In the genomic region with DNA sequence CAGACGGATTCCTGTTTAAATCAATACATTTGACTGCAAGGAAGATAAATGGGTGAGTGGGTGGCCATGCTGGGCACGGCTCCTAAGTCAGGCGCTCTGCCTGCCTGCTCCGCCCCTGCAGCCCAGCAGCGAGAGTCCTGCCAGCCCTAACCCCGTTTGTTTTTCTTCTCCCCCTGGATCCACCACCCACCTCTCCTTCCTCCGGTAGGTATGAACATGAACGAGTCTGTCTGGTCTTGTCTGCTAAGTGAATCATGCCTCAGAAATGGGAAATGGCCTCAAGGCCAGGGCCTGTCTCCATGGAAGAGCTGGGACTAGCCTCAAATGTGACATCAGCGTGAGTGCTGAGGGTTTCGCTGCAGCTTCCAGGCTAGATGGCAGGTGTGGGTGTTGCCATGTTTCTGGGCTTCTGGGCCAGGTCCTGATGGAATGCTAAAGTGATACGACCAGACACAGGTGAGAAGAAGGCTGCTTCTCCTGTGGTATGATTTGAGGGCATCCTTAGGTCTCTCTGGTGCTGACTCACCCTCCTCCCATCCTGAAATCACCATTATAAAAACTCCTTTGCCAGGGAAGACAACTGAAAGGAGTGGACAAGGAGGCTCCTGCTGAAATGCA, we compare ENCODE assay signal across 8 cellular contexts. TPM values are rescaled to one million over a fixed set of nuclear protein-coding genes. Genes with fewer than 3 reads are reported as not detected.
DNase-seq lines count a peak whose midpoint lies in the region; TF ChIP-seq lines count a peak whose summit lies in the region.

No MANE protein-coding gene starts in this region.

- H3K27me3 ChIP-seq in Caco-2 (replicated peaks; ENCODE audit: control insufficient read depth, insufficient read depth, low read length), result no peaks in the 10 kb centered on the region

- no peak overlapping the region for H3K4me3 ChIP-seq in Caco-2 (ENCODE audit: low read depth, low read length)
- H3K4me3 ChIP-seq in fibroblast of the aortic adventitia (ENCODE audit: low read depth, low read length), result peak overlapping the region; percentile 19

- no peaks in the 10 kb centered on the region for H3K27me3 Mint-ChIP-seq in Caco-2 (ENCODE audit: insufficient read depth, unreplicated experiment)

- CTCF ChIA-PET in Caco-2 (lab: Charles Lee), result interaction anchor here (1.5 kb wide), 1 partner anchor 19 kb away, joined by 4 read pairs; no protein-coding TSS in a partner anchor

- no peaks in the 10 kb centered on the region for H3K9me3 Mint-ChIP-seq in Caco-2 (ENCODE audit: unreplicated experiment)

- peak overlapping the region; percentile 42 for H3K27ac Mint-ChIP-seq in Caco-2 (ENCODE audit: unreplicated experiment)

- H3K9me3 ChIP-seq in Caco-2, result no peaks in the 10 kb centered on the region

- peak; percentile 33 to 48 for DNase-seq in Caco-2
- peak; percentile 87 for DNase-seq in RPMI7951 (ENCODE audit: low read depth)
- DNase-seq in fibroblast of the aortic adventitia (ENCODE audit: low read depth), result peak; percentile 72
- peak; percentile 57 for DNase-seq in occipital lobe (lab: John Stamatoyannopoulos, UW)
- no peak for DNase-seq in activated CD8-positive, alpha-beta memory T cell treated with anti-CD3 and anti-CD28 coated beads for 24 hours
- no peak for DNase-seq in NCI-H345 (lab: John Stamatoyannopoulos, UW)
- no peak for DNase-seq in DMS79 (lab: John Stamatoyannopoulos, UW)
- no peak for DNase-seq in stimulated activated naive CD4-positive, alpha-beta T cell treated with Interleukin-2 at 50 U/mL for 16 hours (lab: John Stamatoyannopoulos, UW)

- H3K4me3 Mint-ChIP-seq in Caco-2 (ENCODE audit: unreplicated experiment), result no peak overlapping the region

- no peaks in the 10 kb centered on the region for H3K36me3 ChIP-seq in Caco-2 (ENCODE audit: control insufficient read depth, insufficient read depth, low read length)

- intact Hi-C loops in Caco-2 (cut with micrococcal nuclease; ENCODE audit: unreplicated experiment), result no loop called here

- BruUV-seq in Caco-2 (replicated peaks; lab: Mats Ljungman, UMichigan), result no TSS peak

- no peak for TF ChIP-seq CTCF in Caco-2 (IDR thresholded peaks at IDR 0.05; ENCODE audit: insufficient read depth in 1 of 2, low read depth in 1 of 2, low read length in 1 of 2, severe bottlenecking in 1 of 2, unreplicated experiment in 1 of 2)
- TF ChIP-seq CTCF in fibroblast of the aortic adventitia (IDR thresholded peaks at IDR 0.05; ENCODE audit: insufficient read depth, low read length), result no peak

- H3K36me3 Mint-ChIP-seq in Caco-2 (ENCODE audit: insufficient read depth, unreplicated experiment), result no peaks in the 10 kb centered on the region

- POLR2A ChIA-PET in Caco-2 (lab: Charles Lee), result no interaction called here

- peaks cover 31% of the 10 kb centered on the region for H3K4me1 ChIP-seq in Caco-2

- peaks cover 30% of the 10 kb centered on the region for H3K4me1 Mint-ChIP-seq in Caco-2 (ENCODE audit: low read depth, unreplicated experiment)

RNA-seq across cellular contexts. Expression of gene FEM1B, which starts 5.6 kb away (rescaled TPM):
- total RNA-seq in Caco-2 (2022), result 33.5 and 41.0 TPM in 2 replicates
- 37.6 and 41.5 TPM in 2 replicates for total RNA-seq in RPMI7951 (2014; rRNA removed; shearing (Covaris generic))
- 42.4 and 45.5 TPM in 2 replicates for total RNA-seq in fibroblast of the aortic adventitia (ENCODE audit: low replicate concordance)
- 188 TPM for total RNA-seq in occipital lobe

RNA-seq across cellular contexts. Expression of gene CLN6, which starts 42.4 kb away (rescaled TPM):
- total RNA-seq in Caco-2 (2022) (69.5 and 76.7 TPM in 2 replicates), fibroblast of the aortic adventitia (ENCODE audit: low replicate concordance) (8.9 and 25.9 TPM in 2 replicates), occipital lobe (7.6 TPM)
- 20.0 and 22.7 TPM in 2 replicates for total RNA-seq in RPMI7951 (2014; rRNA removed; shearing (Covaris generic))

Comparison
In these comparisons a context has a peak if more than half of its experiments do, and no peak if none do; other contexts are left out.
1. DNase-seq: peak in Caco-2 (2 of 2), RPMI7951 (single experiment), fibroblast of the aortic adventitia (single experiment) and occipital lobe (single experiment); none in activated CD8-positive, alpha-beta memory T cell treated with anti-CD3 and anti-CD28 coated beads for 24 hours (single experiment), NCI-H345 (single experiment), DMS79 (single experiment) and stimulated activated naive CD4-positive, alpha-beta T cell treated with Interleukin-2 at 50 U/mL for 16 hours (single experiment).